ENCODE assay signal across 24 cellular contexts in genomic region chr4:87101543-87102199, GRCh38.
A peak's percentile ranks its signal among the peaks of the same experiment; 100 is the strongest.
DNase-seq lines count a peak whose midpoint lies in the region; ATAC-seq, FAIRE-seq and TF ChIP-seq lines count a peak whose summit lies in the region.
"Had no signal": no experiment of that assay in that cellular context is flagged by ENCODE, and none has a peak within 500 bp of the region (broad histone marks: within the 10 kb centered on the region; RNA-seq: fewer than 3 reads in every experiment).

No MANE protein-coding gene starts in this region.

- no peak overlapping the region for H3K4ac ChIP-seq in trophoblast cell (ENCODE audit: low read depth, low read length)

- no peak for FAIRE-seq in GM12891 (lab: Jason Lieb, UNC)
- FAIRE-seq: small intestine, urothelium cell line had no signal

- H3K18ac ChIP-seq in trophoblast cell (ENCODE audit: low read length): no peak overlapping the region

- H3K9me3 ChIP-seq in CD4-positive, CD25-positive, alpha-beta regulatory T cell (ENCODE audit: control insufficient read depth in 2 of 2, low read length in 2 of 2): no peaks in the 10 kb centered on the region
- H3K9me3 ChIP-seq in esophagus squamous epithelium (no peaks in the 10 kb centered on the region), trophoblast cell (ENCODE audit: insufficient read depth, low read depth, low read length) (no peaks in the 10 kb centered on the region), A673 (ENCODE audit: low read depth, low read length, poor library complexity, severe bottlenecking) (no peaks in the 10 kb centered on the region), SK-N-SH (no peaks in the 10 kb centered on the region)
- H3K9me3 ChIP-seq: prostate gland had no signal

- no peaks in the 10 kb centered on the region for H3K27me3 Mint-ChIP-seq in CD4-positive, CD25-positive, alpha-beta regulatory T cell
- no peaks in the 10 kb centered on the region for H3K27me3 Mint-ChIP-seq in effector memory CD8-positive, alpha-beta T cell
- H3K27me3 Mint-ChIP-seq: activated CD4-positive, alpha-beta T cell treated with anti-CD3 and anti-CD28 coated beads, Interleukin-2, amount 10 ng/mL, durations not matched to agents 7 days and 5 days had no signal

- BruUV-seq in A673 (replicated peaks; lab: Mats Ljungman, UMichigan): no TSS peak

- H3K9ac ChIP-seq in trophoblast cell (ENCODE audit: low read length) (no peak overlapping the region), SK-N-SH (no peak overlapping the region)

- H3F3A ChIP-seq in SK-N-SH (replicated peaks; ENCODE audit: insufficient read depth): peaks cover 11% of the 10 kb centered on the region

- H3K36me3 ChIP-seq in CD4-positive, CD25-positive, alpha-beta regulatory T cell (ENCODE audit: control insufficient read depth, insufficient read depth, low read length): peaks cover 11% of the 10 kb centered on the region
- H3K36me3 ChIP-seq in esophagus squamous epithelium (peaks cover 0 to 36% (median 8%) of the 10 kb centered on the region in 3 donors), trophoblast cell (ENCODE audit: control insufficient read depth in 1 of 2, insufficient read depth in 2 of 2, low read length in 2 of 2) (peaks cover 0 to 2% of the 10 kb centered on the region in 2 experiments), A673 (ENCODE audit: insufficient read depth, low read length, poor library complexity, severe bottlenecking) (no peaks in the 10 kb centered on the region), SK-N-SH (replicated peaks in 1 of 2; ENCODE audit: control insufficient read depth in 1 of 2, insufficient read depth in 2 of 2, low read length in 1 of 2) (no peaks in the 10 kb centered on the region)
- H3K36me3 ChIP-seq: prostate gland had no signal

- POLR2A ChIA-PET in A673 (lab: Charles Lee; ENCODE audit: low non-redundant PET) (no interaction called here), SK-N-SH (lab: Yijun Ruan, JAX) (no interaction called here)

- peaks cover 17% of the 10 kb centered on the region for H3K36me3 Mint-ChIP-seq in CD4-positive, CD25-positive, alpha-beta regulatory T cell
- peaks cover 6% of the 10 kb centered on the region for H3K36me3 Mint-ChIP-seq in effector memory CD8-positive, alpha-beta T cell (ENCODE audit: insufficient read depth)

- peaks cover 32 to 61% (median 44%) of the 10 kb centered on the region in 4 donors for H3K4me1 Mint-ChIP-seq in CD4-positive, CD25-positive, alpha-beta regulatory T cell
- H3K4me1 Mint-ChIP-seq in effector memory CD8-positive, alpha-beta T cell (ENCODE audit: low read depth in 2 of 2): peaks cover 32 to 44% of the 10 kb centered on the region in 2 donors

- no peak overlapping the region for H3K4me3 ChIP-seq in CD4-positive, CD25-positive, alpha-beta regulatory T cell (ENCODE audit: low read depth, low read length)
- H3K4me3 ChIP-seq in esophagus squamous epithelium (no peak overlapping the region), trophoblast cell (ENCODE audit: low read depth, low read length) (no peak overlapping the region), A673 (ENCODE audit: low read depth, low read length, poor library complexity, severe bottlenecking) (no peak overlapping the region), SK-N-SH (ENCODE audit: low read depth in 2 of 2, low read length in 1 of 2) (no peak overlapping the region)
- H3K4me3 ChIP-seq: prostate gland had no signal

- H2AFZ ChIP-seq in trophoblast cell (ENCODE audit: insufficient read depth, low read length, poor library complexity): no peak overlapping the region
- no peak overlapping the region for H2AFZ ChIP-seq in SK-N-SH (ENCODE audit: low read depth)

- CTCF ChIA-PET in A673 (lab: Charles Lee) (no interaction called here), SK-N-SH (lab: Yijun Ruan, JAX) (interaction anchor here (1.5 to 1.7 kb wide), 3 partner anchors 8 to 179 kb away, joined by 4 to 7 read pairs (median 6); no protein-coding TSS in a partner anchor)

- no peak for TF ChIP-seq POLR2A in esophagus squamous epithelium (IDR thresholded peaks at IDR 0.05)
- no peak for TF ChIP-seq POLR2A in GM12891 (IDR thresholded peaks at IDR 0.05; ENCODE audit: low read depth, low read length)

- TF ChIP-seq CTCF in VCaP (conservative IDR thresholded peaks at IDR 0.05) (no peak), esophagus squamous epithelium (IDR thresholded peaks at IDR 0.05) (no peak), A673 (conservative IDR thresholded peaks at IDR 0.05; ENCODE audit: low read depth, low read length) (no peak), SK-N-SH (IDR thresholded peaks at IDR 0.05) (no peak)

- peak overlapping the region; percentile 74 for H3K27ac ChIP-seq in CD4-positive, CD25-positive, alpha-beta regulatory T cell (ENCODE audit: insufficient read depth, low read length, poor library complexity, severe bottlenecking)
- H3K27ac ChIP-seq in VCaP: 0 out of 2 replicates have a peak overlapping the region, but pooled peaks have one; percentile 45
- peak overlapping the region; percentile 20 to 82 (median 57) for H3K27ac ChIP-seq in esophagus squamous epithelium
- no peak overlapping the region for H3K27ac ChIP-seq in trophoblast cell (ENCODE audit: low read depth, low read length)
- H3K27ac ChIP-seq in A673 (ENCODE audit: low read depth, low read length, poor library complexity, severe bottlenecking): no peak overlapping the region
- no peak overlapping the region for H3K27ac ChIP-seq in SK-N-SH (ENCODE audit: low read depth in 2 of 2, low read length in 1 of 2)
- H3K27ac ChIP-seq: prostate gland had no signal

- no peak overlapping the region for H3K14ac ChIP-seq in trophoblast cell (ENCODE audit: low read length)

- H3K4me2 ChIP-seq in trophoblast cell (ENCODE audit: low read length): no peak overlapping the region
- H3K4me2 ChIP-seq in SK-N-SH: no peak overlapping the region

- no peak overlapping the region for H4K8ac ChIP-seq in trophoblast cell (ENCODE audit: low read depth, low read length)

- intact Hi-C loops in esophagus squamous epithelium (cut with DNase I) (no loop called here), A673 (cut with micrococcal nuclease; ENCODE audit: unreplicated experiment) (no loop called here)

- no peak for ATAC-seq in CD4-positive, CD25-positive, alpha-beta regulatory T cell (ENCODE audit: low read depth in 2 of 2)
- ATAC-seq in effector memory CD8-positive, alpha-beta T cell (replicated peaks): no peak
- ATAC-seq: left lobe of liver; Right ventricle myocardium inferior; stimulated activated naive CD8-positive, alpha-beta T cell treated with anti-CD3 and anti-CD28 coated beads, Interleukin-15, Interleukin-2, amounts not matched to agents 100 U/mL and 50 U/mL, for 24 hours had no signal

- no peaks in the 10 kb centered on the region for H4K20me1 ChIP-seq in SK-N-SH (ENCODE audit: insufficient read depth)

- H3K4me1 ChIP-seq in CD4-positive, CD25-positive, alpha-beta regulatory T cell (ENCODE audit: control insufficient read depth, insufficient read depth, low read length, poor library complexity, severe bottlenecking): peaks cover 16% of the 10 kb centered on the region
- H3K4me1 ChIP-seq in esophagus squamous epithelium: peaks cover 11 to 64% (median 21%) of the 10 kb centered on the region in 3 donors
- peaks cover 2 to 3% of the 10 kb centered on the region in 2 experiments for H3K4me1 ChIP-seq in trophoblast cell (ENCODE audit: control insufficient read depth in 1 of 2, insufficient read depth in 2 of 2, low read length in 2 of 2)
- H3K4me1 ChIP-seq in A673 (ENCODE audit: insufficient read depth, low read length, poor library complexity, severe bottlenecking): peaks cover 18% of the 10 kb centered on the region
- peaks cover 3 to 10% of the 10 kb centered on the region in 2 experiments for H3K4me1 ChIP-seq in SK-N-SH (ENCODE audit: control insufficient read depth in 1 of 2, insufficient read depth in 2 of 2, low read depth in 1 of 2, low read length in 1 of 2)

- H3K79me1 ChIP-seq in trophoblast cell (ENCODE audit: low read length): peaks cover 3% of the 10 kb centered on the region

- DNase-seq in CD4-positive, CD25-positive, alpha-beta regulatory T cell: no peak
- no peak for DNase-seq in esophagus squamous epithelium (lab: John Stamatoyannopoulos, UW)
- peak; percentile 18 to 52 for DNase-seq in trophoblast cell
- DNase-seq in GM12891 (ENCODE audit: insufficient read length, low spot score): no peak
- no peak for DNase-seq in A673 (ENCODE audit: low spot score)
- no peak for DNase-seq in effector memory CD8-positive, alpha-beta T cell
- DNase-seq in SK-N-SH: no peak
- DNase-seq: activated CD4-positive, alpha-beta T cell treated with anti-CD3 and anti-CD28 coated beads, Interleukin-2, amount 10 ng/mL, durations not matched to agents 7 days and 5 days; C1 segment of cervical spinal cord; dermis blood vessel endothelial cell; IMR-90; NCI-H1436; NCI-H2171; NCI-H748 treated with DMSO at 0.1 percent for 48 hours; small intestine; stimulated activated CD4-positive, alpha-beta T cell treated with anti-CD3 and anti-CD28 coated beads, Interleukin-2, amount 100 ng/mL, for 48 hours; stimulated activated naive CD8-positive, alpha-beta T cell treated with anti-CD3 and anti-CD28 coated beads, Interleukin-15, Interleukin-2, amounts not matched to agents 100 U/mL and 50 U/mL, for 24 hours; SW 1271 had no signal

- no peak overlapping the region for H2BK120ac ChIP-seq in trophoblast cell (ENCODE audit: insufficient read depth, low read length, poor library complexity)

- H3K4me3 Mint-ChIP-seq in CD4-positive, CD25-positive, alpha-beta regulatory T cell: no peak overlapping the region
- no peak overlapping the region for H3K4me3 Mint-ChIP-seq in effector memory CD8-positive, alpha-beta T cell
- H3K4me3 Mint-ChIP-seq: activated CD4-positive, alpha-beta T cell treated with anti-CD3 and anti-CD28 coated beads, Interleukin-2, amount 10 ng/mL, durations not matched to agents 7 days and 5 days had no signal

- no peak for TF ChIP-seq EP300 in SK-N-SH (IDR thresholded peaks at IDR 0.05; ENCODE audit: borderline replicate concordance in 1 of 2, low read depth in 1 of 2, low read length in 1 of 2)

- no peak overlapping the region for H4K12ac ChIP-seq in trophoblast cell (ENCODE audit: low read depth, low read length)

- TF ChIP-seq RAD21 in SK-N-SH (IDR thresholded peaks at IDR 0.05; ENCODE audit: low read length): no peak

- no peak overlapping the region for H2BK5ac ChIP-seq in trophoblast cell (ENCODE audit: low read depth, low read length, poor library complexity)

- no peak overlapping the region for H4K91ac ChIP-seq in trophoblast cell (ENCODE audit: low read depth, low read length)

- H3K9me2 ChIP-seq in SK-N-SH: no peaks in the 10 kb centered on the region

- WGBS in esophagus squamous epithelium, 2 donors: 53 to 67% methylated on average over 7 of the region's 7 CpGs
- no CpG with 5 or more reads among the region's 7 CpGs for WGBS in trophoblast cell (ENCODE audit: extremely low coverage, insufficient coverage, insufficient read length)
- WGBS in SK-N-SH (ENCODE audit: low lambda C conversion rate): 91% methylated on average over 7 of the region's 7 CpGs

- H3K23ac ChIP-seq in trophoblast cell (ENCODE audit: low read length): no peak overlapping the region

- no peaks in the 10 kb centered on the region for H3K27me3 ChIP-seq in CD4-positive, CD25-positive, alpha-beta regulatory T cell (ENCODE audit: control insufficient read depth, insufficient read depth, low read length)
- H3K27me3 ChIP-seq in esophagus squamous epithelium (no peaks in the 10 kb centered on the region), trophoblast cell (ENCODE audit: insufficient read depth, low read length) (no peaks in the 10 kb centered on the region), A673 (replicated peaks; ENCODE audit: insufficient read depth, low read depth, low read length, poor library complexity) (no peaks in the 10 kb centered on the region), SK-N-SH (ENCODE audit: insufficient read depth) (no peaks in the 10 kb centered on the region)

- H2AK5ac ChIP-seq in trophoblast cell (ENCODE audit: low read length): no peak overlapping the region

- H2BK12ac ChIP-seq in trophoblast cell (ENCODE audit: low read length): no peak overlapping the region

- H3K9me3 Mint-ChIP-seq in CD4-positive, CD25-positive, alpha-beta regulatory T cell: no peaks in the 10 kb centered on the region
- H3K9me3 Mint-ChIP-seq in effector memory CD8-positive, alpha-beta T cell: no peaks in the 10 kb centered on the region
- H3K9me3 Mint-ChIP-seq: activated CD4-positive, alpha-beta T cell treated with anti-CD3 and anti-CD28 coated beads, Interleukin-2, amount 10 ng/mL, durations not matched to agents 7 days and 5 days; activated T-helper 2 cell treated with anti-CD3 and anti-CD28 coated beads, Interferon-gamma antibody, Interleukin-2, Interleukin-4, amounts not matched to agents 10 μg/mL and 5 μg/mL and 100 μg/mL, durations not matched to agents 14 hours and 24 hours and 36 hours had no signal

- peaks cover 2% of the 10 kb centered on the region for H3K79me2 ChIP-seq in trophoblast cell (ENCODE audit: control insufficient read depth, insufficient read depth, low read length, poor library complexity)
- no peaks in the 10 kb centered on the region for H3K79me2 ChIP-seq in SK-N-SH (ENCODE audit: insufficient read depth)

- H3K27ac Mint-ChIP-seq in CD4-positive, CD25-positive, alpha-beta regulatory T cell: peak overlapping the region; percentile 39 to 91 (median 90)
- peak overlapping the region in 1 of 2 donors; percentile 86 for H3K27ac Mint-ChIP-seq in effector memory CD8-positive, alpha-beta T cell
- H3K27ac Mint-ChIP-seq: activated CD4-positive, alpha-beta T cell treated with anti-CD3 and anti-CD28 coated beads, Interleukin-2, amount 10 ng/mL, durations not matched to agents 7 days and 5 days; activated T-helper 2 cell treated with anti-CD3 and anti-CD28 coated beads, Interferon-gamma antibody, Interleukin-2, Interleukin-4, amounts not matched to agents 10 μg/mL and 5 μg/mL and 100 μg/mL, durations not matched to agents 14 hours and 24 hours and 36 hours had no signal

Comparison
In these comparisons a context has a peak if more than half of its experiments do, and no peak if none do; other contexts are left out.
1. DNase-seq: peak in trophoblast cell (2 of 2); none in CD4-positive, CD25-positive, alpha-beta regulatory T cell (0 of 3), esophagus squamous epithelium (single experiment), GM12891 (single experiment), A673 (single experiment), effector memory CD8-positive, alpha-beta T cell (0 of 3) and SK-N-SH (single experiment).
2. H3K27ac ChIP-seq: peak in CD4-positive, CD25-positive, alpha-beta regulatory T cell (single experiment), VCaP (single experiment) and esophagus squamous epithelium (4 of 4); none in trophoblast cell (single experiment), A673 (single experiment) and SK-N-SH (0 of 2).